In the genomic region with DNA sequence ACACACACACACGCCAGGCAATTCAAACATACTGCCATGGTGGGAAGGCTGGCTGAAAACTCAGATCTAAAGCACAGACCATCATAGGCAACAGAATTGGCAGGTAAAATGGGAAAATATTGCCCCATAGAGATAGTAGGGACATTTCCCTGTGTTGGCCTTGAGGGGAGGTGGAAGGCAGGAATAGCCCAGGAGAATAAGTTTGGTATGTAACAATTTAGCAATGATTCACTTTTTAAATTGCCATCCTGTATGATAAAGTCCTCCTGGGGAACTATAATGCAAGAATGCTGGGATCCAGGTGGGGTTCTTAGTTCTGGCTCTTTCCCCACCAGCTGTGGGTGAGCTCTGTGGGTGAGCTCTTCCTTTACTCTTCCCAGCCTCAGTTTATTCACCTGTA, we compare ENCODE assay signal across 30 cellular contexts. TPM values are rescaled to one million over a fixed set of nuclear protein-coding genes. Genes with fewer than 3 reads are reported as not detected.
"Had no signal": no experiment of that assay in that cellular context is flagged by ENCODE, and none has a peak within 500 bp of the region (broad histone marks: within the 10 kb centered on the region; RNA-seq: fewer than 3 reads in every experiment).

No MANE protein-coding gene starts in this region.

- H3K27ac Mint-ChIP-seq: activated CD8-positive, alpha-beta T cell treated with anti-CD3 and anti-CD28 coated beads for 36 hours; activated naive CD4-positive, alpha-beta T cell treated with anti-CD3 and anti-CD28 coated beads, Interleukin-2, amount 50 U/mL, for 72 hours; activated naive CD8-positive, alpha-beta T cell treated with anti-CD3 and anti-CD28 coated beads, Interleukin-2, amount 50 U/mL, for 24 hours; activated T-cell treated with anti-CD3 and anti-CD28 coated beads, Interleukin-2, amount 50 U/mL, for 24 hours; activated T-helper 1 cell treated with anti-CD3 and anti-CD28 coated beads, Interleukin-12 subunit alpha, Interleukin-12 subunit beta, Interleukin-2, Interleukin-4 antibody, amounts not matched to agents 30 ng/mL and 10 ng/mL and 1 ng/mL, durations not matched to agents 14 hours and 24 hours and 36 hours; T-helper 1 cell treated with Interleukin-12 subunit alpha and Interleukin-12 subunit beta and Interleukin-4 antibody, amounts not matched to agents 30 μg/mL and 1 μg/mL, for 36 hours had no signal

- H3K4me3 ChIP-seq: ascending aorta, SJCRH30 had no signal

- H3K36me3 ChIP-seq: ascending aorta, SJCRH30 had no signal

- ATAC-seq: activated CD4-positive, CD25-positive, alpha-beta regulatory T cell treated with anti-CD3 and anti-CD28 coated beads, Interleukin-2, amount 50 U/mL, for 24 hours; activated CD8-positive, alpha-beta T cell treated with anti-CD3 and anti-CD28 coated beads for 36 hours; activated naive CD4-positive, alpha-beta T cell treated with anti-CD3 and anti-CD28 coated beads, Interleukin-2, amount 50 U/mL, for 72 hours; activated naive CD8-positive, alpha-beta T cell treated with anti-CD3 and anti-CD28 coated beads, Interleukin-2, amount 50 U/mL, for 24 hours; Panc1 had no signal

- H3K27me3 Mint-ChIP-seq: activated CD8-positive, alpha-beta T cell treated with anti-CD3 and anti-CD28 coated beads for 36 hours; activated naive CD8-positive, alpha-beta T cell treated with anti-CD3 and anti-CD28 coated beads, Interleukin-2, amount 50 U/mL, for 24 hours; brain; central memory CD8-positive, alpha-beta T cell had no signal

- H3K9me3 Mint-ChIP-seq: activated CD8-positive, alpha-beta T cell treated with anti-CD3 and anti-CD28 coated beads for 36 hours; activated naive CD4-positive, alpha-beta T cell treated with anti-CD3 and anti-CD28 coated beads, Interleukin-2, amount 50 U/mL, for 72 hours; activated naive CD8-positive, alpha-beta T cell treated with anti-CD3 and anti-CD28 coated beads, Interleukin-2, amount 50 U/mL, for 24 hours; activated T-cell treated with anti-CD3 and anti-CD28 coated beads, Interleukin-2, amount 50 U/mL, for 24 hours; activated T-helper 1 cell treated with anti-CD3 and anti-CD28 coated beads, Interleukin-12 subunit alpha, Interleukin-12 subunit beta, Interleukin-2, Interleukin-4 antibody, amounts not matched to agents 30 ng/mL and 10 ng/mL and 1 ng/mL, durations not matched to agents 14 hours and 24 hours and 36 hours; brain; central memory CD8-positive, alpha-beta T cell; T-helper 1 cell treated with Interleukin-12 subunit alpha and Interleukin-12 subunit beta and Interleukin-4 antibody, amounts not matched to agents 30 μg/mL and 1 μg/mL, for 36 hours had no signal

- H3K27me3 ChIP-seq: ascending aorta, SJCRH30 had no signal

- H3K36me3 Mint-ChIP-seq: activated naive CD4-positive, alpha-beta T cell treated with anti-CD3 and anti-CD28 coated beads, Interleukin-2, amount 50 U/mL, for 72 hours had no signal

- H3K9me3 ChIP-seq: ascending aorta, SJCRH30 had no signal

- H3K27ac ChIP-seq: ascending aorta, SJCRH30 had no signal

- H3K4me1 ChIP-seq: ascending aorta, SJCRH30 had no signal

- H3K4me3 Mint-ChIP-seq: activated CD8-positive, alpha-beta T cell treated with anti-CD3 and anti-CD28 coated beads for 36 hours; activated naive CD8-positive, alpha-beta T cell treated with anti-CD3 and anti-CD28 coated beads, Interleukin-2, amount 50 U/mL, for 24 hours; activated T-cell treated with anti-CD3 and anti-CD28 coated beads, Interleukin-2, amount 50 U/mL, for 24 hours; activated T-helper 1 cell treated with anti-CD3 and anti-CD28 coated beads, Interleukin-12 subunit alpha, Interleukin-12 subunit beta, Interleukin-2, Interleukin-4 antibody, amounts not matched to agents 30 ng/mL and 10 ng/mL and 1 ng/mL, durations not matched to agents 14 hours and 24 hours and 36 hours; brain; central memory CD8-positive, alpha-beta T cell; T-helper 1 cell treated with Interleukin-12 subunit alpha and Interleukin-12 subunit beta and Interleukin-4 antibody, amounts not matched to agents 30 μg/mL and 1 μg/mL, for 36 hours had no signal

- DNase-seq: activated CD4-positive, alpha-beta T cell treated with anti-CD3 and anti-CD28 coated beads for 4 hours; activated CD8-positive, alpha-beta T cell treated with anti-CD3 and anti-CD28 coated beads for 36 hours; activated effector memory CD4-positive, alpha-beta T cell treated with anti-CD3 and anti-CD28 coated beads, Interleukin-2, amount 50 U/mL, for 16 hours; activated naive CD4-positive, alpha-beta T cell treated with Interleukin-2 at 50 U/mL for 16 hours; activated naive CD8-positive, alpha-beta T cell treated with anti-CD3 and anti-CD28 coated beads, Interleukin-2, amount 50 U/mL, for 24 hours; activated T-cell treated with anti-CD3 and anti-CD28 coated beads, Interleukin-2, amount 50 U/mL, for 24 hours; amniotic stem cell; Kasumi-1; KBM-7; NCI-H1092; NCI-H1417; NCI-H1930; NCI-H2107; NCI-H2171 treated with DMSO at 0.1 percent for 48 hours; NCI-H345; NCI-H510A treated with DMSO at 0.1 percent for 48 hours; NCI-H69; NK-92 treated with Interleukin-12 subunit alpha and Interleukin-12 subunit beta, amount 100 ng/mL, for 24 hours; OCI-M1; Right ventricle myocardium superior; RPMI8226; SJCRH30 had no signal

RNA-seq across cellular contexts. Expression of gene ATXN3L, which starts 51.0 kb away (rescaled TPM):
- total RNA-seq: activated CD8-positive, alpha-beta T cell treated with anti-CD3 and anti-CD28 coated beads for 36 hours; activated naive CD4-positive, alpha-beta T cell treated with anti-CD3 and anti-CD28 coated beads, Interleukin-2, amount 50 U/mL, for 72 hours; activated T-helper 1 cell treated with anti-CD3 and anti-CD28 coated beads, Interleukin-12 subunit alpha, Interleukin-12 subunit beta, Interleukin-2, Interleukin-4 antibody, amounts not matched to agents 30 ng/mL and 10 ng/mL and 1 ng/mL, durations not matched to agents 14 hours and 24 hours and 36 hours; ascending aorta; Right ventricle myocardium superior; SJCRH30 had no signal
